ENCODE assay signal across 17 cellular contexts in genomic region chr22:28902490-28902889, GRCh38.
"Had no signal": no experiment of that assay in that cellular context is flagged by ENCODE, and none has a peak within 500 bp of the region (broad histone marks: within the 10 kb centered on the region; RNA-seq: fewer than 3 reads in every experiment).

No MANE protein-coding gene starts in this region.

- H3K27ac Mint-ChIP-seq: memory B cell; naive thymus-derived CD4-positive, alpha-beta T cell; stimulated activated effector memory CD8-positive, alpha-beta T cell treated with anti-CD3 and anti-CD28 coated beads, Interleukin-12 subunit alpha, Interleukin-12 subunit beta, amount 100 ng/mL, for 72 hours; stimulated activated naive CD8-positive, alpha-beta T cell treated with anti-CD3 and anti-CD28 coated beads, Interleukin-15, Interleukin-2, amounts not matched to agents 100 ng/mL and 50 ng/mL, for 24 hours had no signal

- H3K4me3 ChIP-seq: dorsolateral prefrontal cortex, hepatocyte, lower lobe of right lung, testis, transverse colon had no signal

- H3K27me3 Mint-ChIP-seq: central memory CD8-positive, alpha-beta T cell had no signal

- H3K9me3 Mint-ChIP-seq: central memory CD8-positive, alpha-beta T cell; memory B cell; naive thymus-derived CD4-positive, alpha-beta T cell; stimulated activated effector memory CD8-positive, alpha-beta T cell treated with anti-CD3 and anti-CD28 coated beads, Interleukin-12 subunit alpha, Interleukin-12 subunit beta, amount 100 ng/mL, for 72 hours; stimulated activated naive CD8-positive, alpha-beta T cell treated with anti-CD3 and anti-CD28 coated beads, Interleukin-15, Interleukin-2, amounts not matched to agents 100 ng/mL and 50 ng/mL, for 24 hours had no signal

- H3K9me3 ChIP-seq: lower lobe of right lung, neutrophil, testis, transverse colon had no signal

- DNase-seq: cortex of kidney; dorsolateral prefrontal cortex; effector CD8-positive, alpha-beta T cell; foreskin melanocyte; kidney glomerular epithelial cell; lower lobe of right lung; naive thymus-derived CD4-positive, alpha-beta T cell; stimulated activated CD4-positive, alpha-beta T cell treated with anti-CD3 and anti-CD28 coated beads, Interleukin-4, amount 100 ng/mL, for 1 hour; stimulated activated CD8-positive, alpha-beta memory T cell treated with anti-CD3 and anti-CD28 coated beads, Interleukin-4, amount 100 ng/mL, for 48 hours; transverse colon had no signal

- H3K4me3 Mint-ChIP-seq: central memory CD8-positive, alpha-beta T cell; memory B cell; naive thymus-derived CD4-positive, alpha-beta T cell; stimulated activated effector memory CD8-positive, alpha-beta T cell treated with anti-CD3 and anti-CD28 coated beads, Interleukin-12 subunit alpha, Interleukin-12 subunit beta, amount 100 ng/mL, for 72 hours; stimulated activated naive CD8-positive, alpha-beta T cell treated with anti-CD3 and anti-CD28 coated beads, Interleukin-15, Interleukin-2, amounts not matched to agents 100 ng/mL and 50 ng/mL, for 24 hours had no signal

- ATAC-seq: naive thymus-derived CD4-positive, alpha-beta T cell; stimulated activated effector memory CD8-positive, alpha-beta T cell treated with anti-CD3 and anti-CD28 coated beads, Interleukin-12 subunit alpha, Interleukin-12 subunit beta, amount 100 ng/mL, for 72 hours had no signal

- H3K36me3 Mint-ChIP-seq: memory B cell; stimulated activated effector memory CD8-positive, alpha-beta T cell treated with anti-CD3 and anti-CD28 coated beads, Interleukin-12 subunit alpha, Interleukin-12 subunit beta, amount 100 ng/mL, for 72 hours had no signal

- H3K27me3 ChIP-seq: dorsolateral prefrontal cortex, hepatocyte, testis, transverse colon had no signal

- H3K27ac ChIP-seq: hepatocyte, neutrophil had no signal

- H3K36me3 ChIP-seq: lower lobe of right lung, neutrophil, transverse colon had no signal
